Comparison of ENCODE assay signal across 1 cellular context in genomic region chr3:20563236-20563635, GRCh38.
TF ChIP-seq lines count a peak whose summit lies in the region.

No MANE protein-coding gene starts in this region.

TF ChIP-seq in SK-N-SH treated with all-trans-retinoic acid at 6 μM for 48 hours, 23 proteins besides CTCF, POLR2A, EP300 and RAD21 (continued from another document):
- TF ChIP-seq CSRNP3 (CRISPR knock-in tag; IDR thresholded peaks at IDR 0.05) = no peak
- no peak for TF ChIP-seq ZFP30 (CRISPR knock-in tag; IDR thresholded peaks at IDR 0.05)
- TF ChIP-seq OSR1 (CRISPR knock-in tag; IDR thresholded peaks at IDR 0.05) = no peak
- no peak for TF ChIP-seq BACH2 (CRISPR knock-in tag; IDR thresholded peaks at IDR 0.05; ENCODE audit: borderline replicate concordance)
